23 cellular contexts compared by ENCODE assay signal in the genomic region with DNA sequence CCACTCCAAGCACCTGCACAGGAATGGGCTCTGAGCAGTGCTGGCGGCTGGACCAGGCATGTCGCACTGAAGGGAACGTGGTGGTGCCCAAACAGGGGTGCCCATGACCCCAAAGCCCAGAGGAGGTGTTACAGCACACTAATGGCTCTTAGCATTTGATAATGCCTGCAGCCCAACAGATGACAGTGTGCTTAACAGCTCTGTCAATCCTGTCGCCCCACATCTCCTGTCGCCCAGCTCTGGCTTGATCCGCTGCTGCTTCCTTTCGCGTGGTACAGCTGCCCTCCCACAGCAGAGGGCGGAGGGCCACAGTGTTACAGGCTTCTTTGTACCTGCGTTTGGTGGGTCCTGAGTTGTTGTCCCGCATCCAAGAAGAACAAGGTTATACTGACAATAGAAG. TPM values are rescaled to one million over a fixed set of nuclear protein-coding genes. Genes with fewer than 3 reads are reported as not detected.
A peak's percentile ranks its signal among the peaks of the same experiment; 100 is the strongest.
DNase-seq lines count a peak whose midpoint lies in the region; FAIRE-seq and TF ChIP-seq lines count a peak whose summit lies in the region.
"Had no signal": no experiment of that assay in that cellular context is flagged by ENCODE, and none has a peak within 500 bp of the region (broad histone marks: within the 10 kb centered on the region; RNA-seq: fewer than 3 reads in every experiment).

No MANE protein-coding gene starts in this region.

- H3K4me2 ChIP-seq in H1 (ENCODE audit: insufficient read depth in 1 of 2, low read depth in 2 of 2, low read length in 2 of 2) (no peak overlapping the region), neural progenitor cell (no peak overlapping the region), Karpas-422 (ENCODE audit: low read depth, low read length, poor library complexity, severe bottlenecking) (no peak overlapping the region)
- H3K4me2 ChIP-seq: BLaER1 had no signal

- H3K4me3 Mint-ChIP-seq in neural progenitor cell = no peak overlapping the region
- H3K4me3 Mint-ChIP-seq: B cell; CD4-positive, CD25-positive, alpha-beta regulatory T cell; CD8-positive, alpha-beta T cell; HFFc6 had no signal

- TF ChIP-seq EP300 in H1 (IDR thresholded peaks at IDR 0.05; ENCODE audit: borderline replicate concordance in 1 of 2, low read depth in 2 of 2, low read length in 2 of 2) = no peak

- H2AFZ ChIP-seq in H1 (ENCODE audit: low read length) (peak overlapping the region; percentile 89), neural progenitor cell (replicated peaks) (no peak overlapping the region), Karpas-422 (ENCODE audit: low read length) (no peak overlapping the region)

- POLR2A ChIA-PET in H1 (lab: Charles Lee; ENCODE audit: partially characterized antibody) = no interaction called here

- no peak overlapping the region for H3K27ac ChIP-seq in H1 (ENCODE audit: low read depth, low read length)
- no peak overlapping the region for H3K27ac ChIP-seq in neural progenitor cell
- H3K27ac ChIP-seq in Karpas-422 (ENCODE audit: low read length) = no peak overlapping the region
- H3K27ac ChIP-seq: 22Rv1, BLaER1, C4-2B had no signal

- H3K56ac ChIP-seq in H1 (replicated peaks; ENCODE audit: insufficient read length, low read depth, low read length) = no peak overlapping the region

- H3K36me3 Mint-ChIP-seq in neural progenitor cell = no peaks in the 10 kb centered on the region
- H3K36me3 Mint-ChIP-seq: CD4-positive, CD25-positive, alpha-beta regulatory T cell had no signal

- no peak overlapping the region for H2AK5ac ChIP-seq in H1 (ENCODE audit: low read depth, low read length)

- H3K27me3 ChIP-seq in H1 (replicated peaks in 1 of 4; ENCODE audit: control insufficient read depth in 3 of 4, extremely low read depth in 1 of 4, insufficient read depth in 3 of 4, low read length in 3 of 4) = no peaks in the 10 kb centered on the region
- H3K27me3 ChIP-seq in neural progenitor cell = no peaks in the 10 kb centered on the region
- no peaks in the 10 kb centered on the region for H3K27me3 ChIP-seq in Karpas-422 (ENCODE audit: low read length)
- H3K27me3 ChIP-seq: BLaER1 had no signal

- H3K36me3 ChIP-seq in H1 (ENCODE audit: control insufficient read depth in 2 of 4, insufficient read depth in 4 of 4, low read length in 3 of 4) = no peaks in the 10 kb centered on the region
- H3K36me3 ChIP-seq in neural progenitor cell = no peaks in the 10 kb centered on the region
- no peaks in the 10 kb centered on the region for H3K36me3 ChIP-seq in Karpas-422 (ENCODE audit: insufficient read depth, low read length)
- H3K36me3 ChIP-seq: BLaER1, HAP-1 had no signal

- no peaks in the 10 kb centered on the region for H3K9me3 ChIP-seq in H1 (ENCODE audit: insufficient read depth in 2 of 2, low read depth in 1 of 2, low read length in 1 of 2)
- no peaks in the 10 kb centered on the region for H3K9me3 ChIP-seq in neural progenitor cell (ENCODE audit: low read depth)
- H3K9me3 ChIP-seq in Karpas-422 (ENCODE audit: low read length) = no peaks in the 10 kb centered on the region
- H3K9me3 ChIP-seq: HAP-1 had no signal

- H2BK5ac ChIP-seq in H1 (ENCODE audit: low read depth, low read length) = no peak overlapping the region

- CTCF ChIA-PET in H1 (lab: Charles Lee; ENCODE audit: partially characterized antibody) = interaction anchor here (1.0 to 10.6 kb wide), 4 partner anchors 7 to 117 kb away, joined by 3 to 77 read pairs (median 8); partner anchors contain the start of gene CR1

- H4K91ac ChIP-seq in H1 (replicated peaks; ENCODE audit: insufficient read length, low read length) = no peak overlapping the region

- H3K4ac ChIP-seq in H1 (replicated peaks; ENCODE audit: insufficient read length, low read depth, low read length) = no peak overlapping the region

- no peaks in the 10 kb centered on the region; the same call in 1 of the 2 replicates for H3K23me2 ChIP-seq in H1 (ENCODE audit: low read depth, low read length)

- H2BK15ac ChIP-seq in H1 (ENCODE audit: low read length) = no peak overlapping the region; the same call in 1 of the 2 replicates

- H3K27me3 Mint-ChIP-seq in neural progenitor cell (ENCODE audit: insufficient read depth, low read depth) = peaks cover 2% of the 10 kb centered on the region
- H3K27me3 Mint-ChIP-seq: B cell had no signal

- H4K5ac ChIP-seq in H1 (ENCODE audit: insufficient read length, low read depth, low read length) = no peak overlapping the region

- no peak overlapping the region; the same call in 1 of the 2 replicates for H4K8ac ChIP-seq in H1 (ENCODE audit: extremely low read depth, insufficient read depth, low read length)

- H3K79me1 ChIP-seq in H1 (ENCODE audit: low read depth, low read length) = no peaks in the 10 kb centered on the region

- no peaks in the 10 kb centered on the region for H3K9me3 Mint-ChIP-seq in neural progenitor cell
- H3K9me3 Mint-ChIP-seq: CD4-positive, CD25-positive, alpha-beta regulatory T cell; CD8-positive, alpha-beta T cell; HFFc6 had no signal

- DNase-seq in NCI-H524 (lab: John Stamatoyannopoulos, UW) = peak; percentile 1 to 42
- no peak for DNase-seq in NCI-H524 treated with DMSO at 0.1 percent for 48 hours (lab: John Stamatoyannopoulos, UW)
- DNase-seq in H1 (ENCODE audit: low read depth in 1 of 2, low spot score in 2 of 2) = no peak
- DNase-seq in neural progenitor cell (ENCODE audit: low spot score) = peak; percentile 30
- no peak for DNase-seq in islet precursor cell
- DNase-seq in Karpas-422 = no peak
- no peak for DNase-seq in NCI-H2227 treated with DMSO at 0.1 percent for 48 hours (lab: John Stamatoyannopoulos, UW)
- DNase-seq: Caco-2; CD4-positive, CD25-positive, alpha-beta regulatory T cell; CD8-positive, alpha-beta T cell; DMS153; DND-41; HFFc6 had no signal

- no peaks in the 10 kb centered on the region for H3K4me1 Mint-ChIP-seq in neural progenitor cell
- H3K4me1 Mint-ChIP-seq: B cell; CD4-positive, CD25-positive, alpha-beta regulatory T cell had no signal

- 69% methylated on average over 11 of the region's 11 CpGs; no CpG with 5 or more reads in 1 of the 2 experiments for WGBS in H1 (ENCODE audit: extremely low coverage in 1 of 2, insufficient coverage in 1 of 2, insufficient read length in 1 of 2, insufficient replicate concordance in 2 of 2, low coverage in 1 of 2, low lambda C conversion rate in 2 of 2, missing lambda C conversion rate in 1 of 2), 2 experiments

- H4K20me1 ChIP-seq in H1 (replicated peaks in 1 of 2; ENCODE audit: control insufficient read depth in 1 of 2, insufficient read depth in 2 of 2, low read length in 2 of 2) = no peaks in the 10 kb centered on the region
- no peaks in the 10 kb centered on the region for H4K20me1 ChIP-seq in neural progenitor cell (ENCODE audit: low read depth)
- H4K20me1 ChIP-seq in Karpas-422 (ENCODE audit: insufficient read depth, low read depth, low read length) = no peaks in the 10 kb centered on the region
- H4K20me1 ChIP-seq: BLaER1 had no signal

- H3K4me1 ChIP-seq in H1 (replicated peaks in 1 of 4; ENCODE audit: control insufficient read depth in 3 of 4, insufficient read depth in 4 of 4, low read length in 3 of 4) (no peaks in the 10 kb centered on the region; a peak in 1 of 7 replicates), neural progenitor cell (no peaks in the 10 kb centered on the region), Karpas-422 (ENCODE audit: low read length) (no peaks in the 10 kb centered on the region)
- H3K4me1 ChIP-seq: BLaER1, Caco-2, HAP-1 had no signal

- FAIRE-seq in H1 (lab: Jason Lieb, UNC) = no peak
- FAIRE-seq: A204.1, G401.6, GM12892 had no signal

- H3K79me2 ChIP-seq in H1 (ENCODE audit: control insufficient read depth in 1 of 2, insufficient read depth in 2 of 2, low read length in 2 of 2) (no peaks in the 10 kb centered on the region), neural progenitor cell (ENCODE audit: low read depth) (no peaks in the 10 kb centered on the region), Karpas-422 (ENCODE audit: low read length) (no peaks in the 10 kb centered on the region)

- H3K9ac ChIP-seq in H1 (replicated peaks in 1 of 4; ENCODE audit: extremely low read depth in 1 of 4, low read depth in 3 of 4, low read length in 3 of 4) (no peak overlapping the region), neural progenitor cell (no peak overlapping the region), Karpas-422 (ENCODE audit: low read length) (no peak overlapping the region)
- H3K9ac ChIP-seq: BLaER1 had no signal

- TF ChIP-seq POLR2A in H1 (IDR thresholded peaks at IDR 0.05; ENCODE audit: control extremely low read depth in 1 of 2, low read depth in 2 of 2, low read length in 2 of 2) = no peak

- H3K4me3 ChIP-seq in H1 (ENCODE audit: extremely low read depth in 1 of 4, insufficient read depth in 2 of 4, low read depth in 3 of 4, low read length in 4 of 4) (no peak overlapping the region), neural progenitor cell (no peak overlapping the region), Karpas-422 (ENCODE audit: low read length) (no peak overlapping the region)
- H3K4me3 ChIP-seq: BLaER1, HAP-1 had no signal

- H3F3A ChIP-seq in neural progenitor cell (ENCODE audit: low read depth) = no peaks in the 10 kb centered on the region

- H2BK12ac ChIP-seq in H1 (ENCODE audit: low read depth, low read length) = no peak overlapping the region

- peak in 1 of 3 experiments; percentile 51; a peak in 2 of 4 replicates for TF ChIP-seq CTCF in H1 (IDR thresholded peaks at IDR 0.05; ENCODE audit: control extremely low read depth in 1 of 3, insufficient read depth in 1 of 3, low read depth in 1 of 3, low read length in 3 of 3)
- TF ChIP-seq CTCF in neural progenitor cell (IDR thresholded peaks at IDR 0.05) = peak; percentile 16

- no peak overlapping the region for H2BK20ac ChIP-seq in H1 (ENCODE audit: low read length)

- no peak overlapping the region for H3K27ac Mint-ChIP-seq in neural progenitor cell
- H3K27ac Mint-ChIP-seq: B cell; CD4-positive, CD25-positive, alpha-beta regulatory T cell; CD8-positive, alpha-beta T cell; HFFc6 had no signal

- H3K14ac ChIP-seq in H1 (ENCODE audit: insufficient read length) = no peak overlapping the region

- no peak overlapping the region for H3K18ac ChIP-seq in H1 (ENCODE audit: extremely low read depth, low read length)

- TF ChIP-seq RAD21 in H1 (IDR thresholded peaks at IDR 0.05 in 1 of 2, conservative IDR thresholded peaks at IDR 0.05 in 1 of 2; ENCODE audit: low read depth in 2 of 2, low read length in 2 of 2) = peak in 1 of 2 experiments; percentile 25; a peak in 2 of 4 replicates

- H3K23ac ChIP-seq in H1 (ENCODE audit: insufficient read length) = no peak overlapping the region

- H3K9me2 ChIP-seq in Karpas-422 (replicated peaks; ENCODE audit: insufficient read depth, low read length) = no peaks in the 10 kb centered on the region

- no peak overlapping the region for H2BK120ac ChIP-seq in H1 (replicated peaks; ENCODE audit: low read depth, low read length)

RNA-seq across cellular contexts. Expression of gene CR1L, which starts 32.2 kb away (rescaled TPM):
- total RNA-seq in H1 (2021; fragmentation: NEBNext Ultra II Directional; extraction: Animal tissue kit (Norgen Biotek cat#: 25700)) = not detected in 2 replicates
- 0.19 and 0.39 TPM in 2 replicates for polyA plus RNA-seq in H1 (2011; rRNA removed)
- polyA plus RNA-seq in H1 (2011; cell fraction: cytosol; rRNA removed) = 0.37 TPM
- polyA plus RNA-seq in H1 (2011; cell fraction: nucleus; rRNA removed) = 0.40 TPM
- polyA plus RNA-seq in H1 (2012, experiment 1 of 2) = 0.32 TPM in 1 of 4 replicates, not detected in the others
- not detected for polyA plus RNA-seq in H1 (2012, experiment 2 of 2)
- 0.22 TPM for polyA plus RNA-seq in H1 (2013, experiment 1 of 2)
- 0.46 TPM for polyA plus RNA-seq in H1 (2013, experiment 2 of 2)
- 0.09 TPM in 1 of 2 replicates, not detected in the other for polyA minus RNA-seq in H1 (2011; rRNA and poly(A)+ RNA removed)
- not detected for polyA minus RNA-seq in H1 (2011; cell fraction: cytosol; rRNA and poly(A)+ RNA removed)
- not detected for polyA minus RNA-seq in H1 (2011; cell fraction: nucleus; rRNA and poly(A)+ RNA removed)
- total RNA-seq in neural progenitor cell (ENCODE audit: low replicate concordance) = not detected in 2 replicates
- not detected in 2 replicates for total RNA-seq in Karpas-422 (2014; rRNA removed; shearing (Covaris generic); ENCODE audit: low replicate concordance)
- total RNA-seq: Caco-2; CD4-positive, CD25-positive, alpha-beta regulatory T cell; CD8-positive, alpha-beta T cell; H4; HFFc6 had no signal
- polyA plus RNA-seq: AG04450; CD4-positive, CD25-positive, alpha-beta regulatory T cell had no signal

Comparison
In these comparisons a context has a peak if more than half of its experiments do, and no peak if none do; other contexts are left out.
1. DNase-seq: peak in NCI-H524 (2 of 2) and neural progenitor cell (single experiment); none in NCI-H524 treated with DMSO at 0.1 percent for 48 hours (single experiment), H1 (0 of 2), islet precursor cell (single experiment), Karpas-422 (single experiment) and NCI-H2227 treated with DMSO at 0.1 percent for 48 hours (single experiment).